1 cellular context compared by ENCODE assay signal in genomic region chr3:136898549-136898948, GRCh38.
TF ChIP-seq lines count a peak whose summit lies in the region.

No MANE protein-coding gene starts in this region.

TF ChIP-seq in IMR-90, 13 proteins besides CTCF, POLR2A, EP300 and RAD21:
- TF ChIP-seq FOS (IDR thresholded peaks at IDR 0.05; ENCODE audit: low read depth, low read length) (no peak), MXI1 (IDR thresholded peaks at IDR 0.05; ENCODE audit: borderline replicate concordance, low read depth, low read length) (no peak), SMC3 (IDR thresholded peaks at IDR 0.05; ENCODE audit: low read depth, low read length) (no peak), RCOR1 (IDR thresholded peaks at IDR 0.05; ENCODE audit: insufficient replicate concordance, low read length) (no peak), CEBPB (IDR thresholded peaks at IDR 0.05; ENCODE audit: low read depth, low read length) (no peak), ELK1 (IDR thresholded peaks at IDR 0.05; ENCODE audit: borderline replicate concordance, low read depth, low read length) (no peak), RFX5 (IDR thresholded peaks at IDR 0.05; ENCODE audit: low read depth, low read length) (no peak), USF2 (IDR thresholded peaks at IDR 0.05; ENCODE audit: low read depth, low read length) (no peak), NFE2L2 (IDR thresholded peaks at IDR 0.05; ENCODE audit: low read depth, low read length) (no peak), MAFK (IDR thresholded peaks at IDR 0.05; ENCODE audit: low read depth, low read length) (no peak), MAZ (IDR thresholded peaks at IDR 0.05; ENCODE audit: borderline replicate concordance, low read depth, low read length) (no peak), CHD1 (IDR thresholded peaks at IDR 0.05; ENCODE audit: low read depth, low read length) (no peak), BHLHE40 (IDR thresholded peaks at IDR 0.05; ENCODE audit: low read depth, low read length) (no peak)
